Comparison of ENCODE assay signal across 20 cellular contexts in genomic region chr14:82720431-82720830, GRCh38.
"Had no signal": no experiment of that assay in that cellular context is flagged by ENCODE, and none has a peak within 500 bp of the region (broad histone marks: within the 10 kb centered on the region; RNA-seq: fewer than 3 reads in every experiment).

No MANE protein-coding gene starts in this region.

- H3K9me3 Mint-ChIP-seq: dendritic cell treated with granulocyte-macrophage colony-stimulating factor and Interleukin-4, amounts not matched to agents 40 ng/mL and 50 ng/mL, for 4 days; type B pancreatic cell had no signal

- H3K4me3 Mint-ChIP-seq: activated naive CD4-positive, alpha-beta T cell treated with anti-CD3 and anti-CD28 coated beads, Interleukin-2, amount 50 U/mL, for 24 hours; dendritic cell treated with granulocyte-macrophage colony-stimulating factor and Interleukin-4, amounts not matched to agents 40 ng/mL and 50 ng/mL, for 4 days; natural killer cell treated with Interleukin-12 subunit alpha and Interleukin-12 subunit beta and Interleukin-15 and Interleukin-18, amount 100 ng/mL, for 72 hours; stimulated activated memory B cell treated with anti-CD40 and anti-IgM and Interleukin-4, amounts not matched to agents 10 μg/mL and 1 μg/mL and 100 μg/mL, for 72 hours; type B pancreatic cell had no signal

- ATAC-seq: body of pancreas; natural killer cell treated with Interleukin-12 subunit alpha and Interleukin-12 subunit beta and Interleukin-15 and Interleukin-18, amount 100 ng/mL, for 72 hours; stimulated activated memory B cell treated with anti-CD40 and anti-IgM and Interleukin-4, amounts not matched to agents 10 μg/mL and 1 μg/mL and 100 μg/mL, for 72 hours had no signal

- DNase-seq: activated CD4-positive, alpha-beta T cell treated with anti-CD3 and anti-CD28 coated beads for 1 hour; activated CD4-positive, alpha-beta T cell treated with anti-CD3 and anti-CD28 coated beads, Interleukin-2, amount 50 U/mL, for 1 hour; activated gamma-delta T cell treated with Interleukin-2 at 50 U/mL for 16 hours; activated T-cell treated with anti-CD3 and anti-CD28 coated beads, Interleukin-2, amount 50 U/mL, for 1 hour; anterior cingulate cortex; body of pancreas; effector CD4-positive, alpha-beta T cell; erythroblast; foreskin melanocyte; occipital lobe; right lobe of liver; stomach; WERI-Rb-1 had no signal

- H3K27ac Mint-ChIP-seq: activated naive CD4-positive, alpha-beta T cell treated with anti-CD3 and anti-CD28 coated beads, Interleukin-2, amount 50 U/mL, for 24 hours; dendritic cell treated with granulocyte-macrophage colony-stimulating factor and Interleukin-4, amounts not matched to agents 40 ng/mL and 50 ng/mL, for 4 days; natural killer cell treated with Interleukin-12 subunit alpha and Interleukin-12 subunit beta and Interleukin-15 and Interleukin-18, amount 100 ng/mL, for 72 hours; stimulated activated memory B cell treated with anti-CD40 and anti-IgM and Interleukin-4, amounts not matched to agents 10 μg/mL and 1 μg/mL and 100 μg/mL, for 72 hours had no signal

- H3K27me3 Mint-ChIP-seq: activated naive CD4-positive, alpha-beta T cell treated with anti-CD3 and anti-CD28 coated beads, Interleukin-2, amount 50 U/mL, for 24 hours; dendritic cell treated with granulocyte-macrophage colony-stimulating factor and Interleukin-4, amounts not matched to agents 40 ng/mL and 50 ng/mL, for 4 days; natural killer cell treated with Interleukin-12 subunit alpha and Interleukin-12 subunit beta and Interleukin-15 and Interleukin-18, amount 100 ng/mL, for 72 hours; stimulated activated memory B cell treated with anti-CD40 and anti-IgM and Interleukin-4, amounts not matched to agents 10 μg/mL and 1 μg/mL and 100 μg/mL, for 72 hours; type B pancreatic cell had no signal

- H3K27me3 ChIP-seq: body of pancreas, left lung, right lobe of liver, stomach had no signal

- H3K36me3 ChIP-seq: left lung, right lobe of liver, stomach, WERI-Rb-1 had no signal

- H3K4me1 Mint-ChIP-seq: activated naive CD4-positive, alpha-beta T cell treated with anti-CD3 and anti-CD28 coated beads, Interleukin-2, amount 50 U/mL, for 24 hours; stimulated activated memory B cell treated with anti-CD40 and anti-IgM and Interleukin-4, amounts not matched to agents 10 μg/mL and 1 μg/mL and 100 μg/mL, for 72 hours had no signal

- H3K4me3 ChIP-seq: body of pancreas, left lung, right lobe of liver, skin epidermis, stomach had no signal

- H3K9me3 ChIP-seq: body of pancreas, left lung, right lobe of liver, stomach had no signal

- H3K4me1 ChIP-seq: body of pancreas, right lobe of liver had no signal

- H3K27ac ChIP-seq: body of pancreas, right lobe of liver, stomach, WERI-Rb-1 had no signal

- H3K36me3 Mint-ChIP-seq: activated naive CD4-positive, alpha-beta T cell treated with anti-CD3 and anti-CD28 coated beads, Interleukin-2, amount 50 U/mL, for 24 hours; stimulated activated memory B cell treated with anti-CD40 and anti-IgM and Interleukin-4, amounts not matched to agents 10 μg/mL and 1 μg/mL and 100 μg/mL, for 72 hours; type B pancreatic cell had no signal
